In genomic region chr1:231139125-231139649, GRCh38 we compare ENCODE assay signal across 11 cellular contexts. TPM values are rescaled to one million over a fixed set of nuclear protein-coding genes. Genes with fewer than 3 reads are reported as not detected.
DNase-seq lines count a peak whose midpoint lies in the region; ATAC-seq, FAIRE-seq and TF ChIP-seq lines count a peak whose summit lies in the region.
"Had no signal": no experiment of that assay in that cellular context is flagged by ENCODE, and none has a peak within 500 bp of the region (broad histone marks: within the 10 kb centered on the region; RNA-seq: fewer than 3 reads in every experiment).

No MANE protein-coding gene starts in this region.

- TF ChIP-seq CTCF in AG09309 (IDR thresholded peaks at IDR 0.05; ENCODE audit: control insufficient read depth, insufficient read depth, low read depth, low read length, missing control alignments) (no peak), astrocyte of the spinal cord (IDR thresholded peaks at IDR 0.05; ENCODE audit: low read depth, low read length) (no peak), left lung (IDR thresholded peaks at IDR 0.05) (no peak)

- peaks cover 0 to 13% of the 10 kb centered on the region in 2 donors for H3K4me1 ChIP-seq in left lung

- H3K27ac ChIP-seq in left lung: peak overlapping the region in 1 of 2 donors; percentile 44
- H3K27ac ChIP-seq: VCaP had no signal

- H3K4me3 ChIP-seq in AG09309 (ENCODE audit: control insufficient read depth, low read depth, low read length) (no peak overlapping the region), astrocyte of the spinal cord (ENCODE audit: low read depth, low read length) (no peak overlapping the region), left lung (no peak overlapping the region)

- H3K9me3 ChIP-seq in left lung: no peaks in the 10 kb centered on the region

- intact Hi-C loops in left lung (cut with DNase I): no loop called here

- DNase-seq in AG09309 (ENCODE audit: low read depth): peak; percentile 17
- peak; percentile 31 for DNase-seq in HTR-8/SVneo (ENCODE audit: insufficient read length, low spot score)
- peak; percentile 92 for DNase-seq in astrocyte of the spinal cord (ENCODE audit: low read depth, low spot score)
- DNase-seq in left lung: no peak
- no peak for DNase-seq in NCI-H128 (lab: John Stamatoyannopoulos, UW; ENCODE audit: unreplicated experiment)
- DNase-seq in activated CD4-positive, alpha-beta T cell treated with anti-CD3 and anti-CD28 coated beads, Interleukin-2, amount 50 U/mL, for 1 hour: no peak
- no peak for DNase-seq in NK-92 treated with Interleukin-12 subunit alpha and Interleukin-12 subunit beta, amount 100 ng/mL, for 24 hours (lab: John Stamatoyannopoulos, UW)
- DNase-seq: effector memory CD8-positive, alpha-beta T cell; NCI-H526 treated with DMSO at 0.1 percent for 48 hours had no signal

- no peaks in the 10 kb centered on the region for H3K27me3 ChIP-seq in left lung

- ATAC-seq in left lung: peak; percentile 62
- ATAC-seq in GM21360 (IDR thresholded peaks at IDR 0.05; ENCODE audit: unreplicated experiment): no peak
- ATAC-seq: effector memory CD8-positive, alpha-beta T cell had no signal

- FAIRE-seq in HTR-8/SVneo (lab: Jason Lieb, UNC): no peak

- in situ Hi-C loops in astrocyte of the spinal cord (cut with HindIII; ENCODE audit: low sequenced_read_pairs): no loop called here

- no peaks in the 10 kb centered on the region for H3K36me3 ChIP-seq in left lung

RNA-seq across cellular contexts. Expression of gene TRIM67, which starts 22.7 kb away (rescaled TPM):
- total RNA-seq in left lung: under 1 TPM in 1 of 2 donors, not detected in 1; 0.06 TPM

Comparison
In these comparisons a context has a peak if more than half of its experiments do, and no peak if none do; other contexts are left out.
1. DNase-seq: peak in AG09309 (single experiment), HTR-8/SVneo (single experiment) and astrocyte of the spinal cord (single experiment); none in left lung (0 of 2), NCI-H128 (single experiment), activated CD4-positive, alpha-beta T cell treated with anti-CD3 and anti-CD28 coated beads, Interleukin-2, amount 50 U/mL, for 1 hour (single experiment) and NK-92 treated with Interleukin-12 subunit alpha and Interleukin-12 subunit beta, amount 100 ng/mL, for 24 hours (single experiment).